ENCODE assay signal across 8 cellular contexts in genomic region chr19:4067396-4068057, GRCh38. TPM values are rescaled to one million over a fixed set of nuclear protein-coding genes. Genes with fewer than 3 reads are reported as not detected.
DNase-seq lines count a peak whose midpoint lies in the region; ATAC-seq and TF ChIP-seq lines count a peak whose summit lies in the region.

No MANE protein-coding gene starts in this region.

- peaks cover 19% of the 10 kb centered on the region for H3K36me3 ChIP-seq in KOPT-K1 (ENCODE audit: insufficient read depth, low read length)

- no peaks in the 10 kb centered on the region for H3K9me3 Mint-ChIP-seq in CD4-positive, alpha-beta T cell
- H3K9me3 Mint-ChIP-seq in brain, result no peaks in the 10 kb centered on the region

- H3K36me3 Mint-ChIP-seq in CD4-positive, alpha-beta T cell (ENCODE audit: low read depth), result peaks cover 9% of the 10 kb centered on the region
- H3K36me3 Mint-ChIP-seq in brain, result no peaks in the 10 kb centered on the region

- peak overlapping the region; percentile 98 for H3K27ac Mint-ChIP-seq in CD4-positive, alpha-beta T cell
- H3K27ac Mint-ChIP-seq in brain, result peak overlapping the region; percentile 80 to 92 (median 86)

- peak; percentile 8 for TF ChIP-seq CTCF in CD4-positive, alpha-beta T cell (IDR thresholded peaks at IDR 0.05)
- TF ChIP-seq CTCF in brain (conservative IDR thresholded peaks at IDR 0.05), result no peak

- H3K4me3 Mint-ChIP-seq in CD4-positive, alpha-beta T cell, result peak overlapping the region; percentile 96
- H3K4me3 Mint-ChIP-seq in brain, result peak overlapping the region; percentile 81 to 91 (median 83)

- no peaks in the 10 kb centered on the region for H3K9me3 ChIP-seq in CD4-positive, alpha-beta T cell (ENCODE audit: control insufficient read depth, low read length)
- no peaks in the 10 kb centered on the region for H3K9me3 ChIP-seq in KOPT-K1 (ENCODE audit: insufficient read depth, low read length, poor library complexity, severe bottlenecking)

- POLR2A ChIA-PET in CD4-positive, alpha-beta T cell (lab: Charles Lee), result interaction anchor here (0.6 to 5.5 kb wide), 12 partner anchors 10 to 305 kb away, joined by 3 to 70 read pairs (median 8); partner anchors contain the start of genes EEF2 and MRPL54

- intact Hi-C loops in CD4-positive, alpha-beta T cell (cut with DNase I, micrococcal nuclease), result loop anchor here (1.0 to 5.0 kb wide), 7 partner anchors 37 to 115 kb away; partner anchors contain the start of genes ANKRD24 (in 1 of the 2), PIAS4 (in 1 of the 2) and SIRT6 (in 1 of the 2)

- peak; percentile 11 for ATAC-seq in CD4-positive, alpha-beta T cell (ENCODE audit: poor library complexity)
- ATAC-seq in GM19351 (IDR thresholded peaks at IDR 0.05; ENCODE audit: unreplicated experiment), result no peak

- no peaks in the 10 kb centered on the region for H3K27me3 ChIP-seq in CD4-positive, alpha-beta T cell (ENCODE audit: control insufficient read depth, insufficient read depth, low read length)
- no peaks in the 10 kb centered on the region for H3K27me3 ChIP-seq in layer of hippocampus (ENCODE audit: control insufficient read depth, insufficient read depth, low read length)

- CTCF ChIA-PET in CD4-positive, alpha-beta T cell (lab: Charles Lee), result interaction anchor here (1.1 kb wide), 2 partner anchors 72 to 80 kb away, joined by 3 read pairs; no protein-coding TSS in a partner anchor

- H3K27ac ChIP-seq in CD4-positive, alpha-beta T cell (ENCODE audit: low read depth, low read length), result peak overlapping the region; percentile 91
- H3K27ac ChIP-seq in KOPT-K1 (ENCODE audit: low read depth, low read length, poor library complexity, severe bottlenecking) (peak overlapping the region; percentile 97), layer of hippocampus (ENCODE audit: low read depth, low read length) (peak overlapping the region; percentile 96), temporal lobe (ENCODE audit: low read depth, low read length) (peak overlapping the region; percentile 65)

- H3K4me1 Mint-ChIP-seq in CD4-positive, alpha-beta T cell (ENCODE audit: low read depth), result peaks cover 29% of the 10 kb centered on the region
- H3K4me1 Mint-ChIP-seq in brain, result peaks cover 15% of the 10 kb centered on the region

- DNase-seq in CD4-positive, alpha-beta T cell, result peak in 7 of 10 experiments; percentile 40 to 64 (median 54)
- no peak for DNase-seq in foreskin melanocyte
- DNase-seq in NCI-H446 treated with DMSO at 0.1 percent for 48 hours (lab: John Stamatoyannopoulos, UW), result no peak

- no peaks in the 10 kb centered on the region for H3K27me3 Mint-ChIP-seq in CD4-positive, alpha-beta T cell
- peaks cover 11% of the 10 kb centered on the region for H3K27me3 Mint-ChIP-seq in brain

RNA-seq across cellular contexts. Expression of gene ZBTB7A, which starts 0.8 kb away (rescaled TPM):
- total RNA-seq in CD4-positive, alpha-beta T cell, result 10 to 100 TPM; 44.2 to 47.2 TPM
- polyA plus RNA-seq in brain (ENCODE audit: insufficient read depth, low read depth, low replicate concordance), result 17.0 TPM
- total RNA-seq in temporal lobe, result 2.7 TPM

RNA-seq across cellular contexts. Expression of gene MAP2K2, which starts 56.4 kb away (rescaled TPM):
- 10 to 100 TPM; 72.7 to 77.6 TPM for total RNA-seq in CD4-positive, alpha-beta T cell
- 266 TPM for polyA plus RNA-seq in brain (ENCODE audit: insufficient read depth, low read depth, low replicate concordance)
- 64.4 TPM for total RNA-seq in temporal lobe

RNA-seq across cellular contexts. Expression of gene PIAS4, which starts 60.0 kb away (rescaled TPM):
- total RNA-seq in CD4-positive, alpha-beta T cell, result 10 to 100 TPM; 14.5 to 16.5 TPM
- 41.9 TPM for polyA plus RNA-seq in brain (ENCODE audit: insufficient read depth, low read depth, low replicate concordance)
- total RNA-seq in temporal lobe, result 12.8 TPM

Comparison
In these comparisons a context has a peak if more than half of its experiments do, and no peak if none do; other contexts are left out.
1. DNase-seq: peak in CD4-positive, alpha-beta T cell (7 of 10); none in foreskin melanocyte (single experiment) and NCI-H446 treated with DMSO at 0.1 percent for 48 hours (single experiment).
2. RNA of gene ZBTB7A, which starts 0.8 kb away (total RNA-seq): 44.2 to 47.2 TPM in CD4-positive, alpha-beta T cell; 2.7 TPM in temporal lobe (single experiment); every median in the first group is over 10 times any median in the second.
3. Peak in every context shown above with its lines, with median percentiles within 50 percentile points of each other: H3K27ac ChIP-seq.